In the genomic region with DNA sequence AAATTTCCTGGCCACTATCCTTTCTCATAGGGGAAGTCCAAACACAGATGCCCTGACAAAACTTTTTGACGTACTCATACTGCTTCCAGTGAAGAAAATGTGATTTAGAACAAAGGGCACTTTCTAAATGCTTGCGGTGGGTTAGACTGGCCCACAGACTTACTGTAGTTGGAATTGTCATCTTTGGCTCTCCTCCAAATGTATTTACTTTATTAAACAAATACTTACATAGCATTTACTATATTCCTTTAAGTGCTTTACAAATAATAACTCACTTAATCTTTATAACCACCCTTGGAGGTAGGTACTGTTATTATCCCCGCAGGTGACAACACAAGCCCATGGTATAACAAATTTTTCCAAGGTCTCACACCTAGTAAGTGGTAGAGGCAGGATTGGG, we compare ENCODE assay signal across 23 cellular contexts. TPM values are rescaled to one million over a fixed set of nuclear protein-coding genes. Genes with fewer than 3 reads are reported as not detected.
DNase-seq lines count a peak whose midpoint lies in the region; ATAC-seq and TF ChIP-seq lines count a peak whose summit lies in the region.
"Had no signal": no experiment of that assay in that cellular context is flagged by ENCODE, and none has a peak within 500 bp of the region (broad histone marks: within the 10 kb centered on the region; RNA-seq: fewer than 3 reads in every experiment).

No MANE protein-coding gene starts in this region.

- peaks cover 17% of the 10 kb centered on the region for H3K36me3 Mint-ChIP-seq in T-helper 2 cell treated with Interferon-gamma antibody and Interleukin-4, amounts not matched to agents 5 μg/mL and 100 μg/mL, for 36 hours (ENCODE audit: low read depth)
- peaks cover 31% of the 10 kb centered on the region for H3K36me3 Mint-ChIP-seq in GM23338 (ENCODE audit: low read depth)
- peaks cover 31% of the 10 kb centered on the region for H3K36me3 Mint-ChIP-seq in activated T-helper 2 cell treated with anti-CD3 and anti-CD28 coated beads, Interferon-gamma antibody, Interleukin-2, Interleukin-4, amounts not matched to agents 10 μg/mL and 5 μg/mL and 100 μg/mL, durations not matched to agents 14 hours and 24 hours and 36 hours (ENCODE audit: low read depth)
- peaks cover 0 to 14% (median 8%) of the 10 kb centered on the region in 5 donors for H3K36me3 Mint-ChIP-seq in naive thymus-derived CD4-positive, alpha-beta T cell

- H3K4me1 Mint-ChIP-seq in T-helper 2 cell treated with Interferon-gamma antibody and Interleukin-4, amounts not matched to agents 5 μg/mL and 100 μg/mL, for 36 hours (ENCODE audit: low read depth), result peaks cover 33% of the 10 kb centered on the region
- H3K4me1 Mint-ChIP-seq in GM23338, result peaks cover 33% of the 10 kb centered on the region
- H3K4me1 Mint-ChIP-seq in activated T-helper 2 cell treated with anti-CD3 and anti-CD28 coated beads, Interferon-gamma antibody, Interleukin-2, Interleukin-4, amounts not matched to agents 10 μg/mL and 5 μg/mL and 100 μg/mL, durations not matched to agents 14 hours and 24 hours and 36 hours (ENCODE audit: low read depth), result peaks cover 32% of the 10 kb centered on the region
- H3K4me1 Mint-ChIP-seq in naive thymus-derived CD4-positive, alpha-beta T cell, result peaks cover 13 to 44% (median 34%) of the 10 kb centered on the region in 7 donors

- POLR2A ChIA-PET in naive thymus-derived CD4-positive, alpha-beta T cell (lab: Charles Lee), result no interaction called here

- H3K27ac Mint-ChIP-seq in T-helper 2 cell treated with Interferon-gamma antibody and Interleukin-4, amounts not matched to agents 5 μg/mL and 100 μg/mL, for 36 hours, result no peak overlapping the region
- no peak overlapping the region for H3K27ac Mint-ChIP-seq in GM23338
- no peak overlapping the region for H3K27ac Mint-ChIP-seq in activated T-helper 2 cell treated with anti-CD3 and anti-CD28 coated beads, Interferon-gamma antibody, Interleukin-2, Interleukin-4, amounts not matched to agents 10 μg/mL and 5 μg/mL and 100 μg/mL, durations not matched to agents 14 hours and 24 hours and 36 hours
- no peak overlapping the region for H3K27ac Mint-ChIP-seq in naive thymus-derived CD4-positive, alpha-beta T cell
- H3K27ac Mint-ChIP-seq: activated naive CD8-positive, alpha-beta T cell treated with anti-CD3 and anti-CD28 coated beads, Interleukin-2, amount 10 ng/mL, durations not matched to agents 7 days and 5 days had no signal

- H3K4me2 ChIP-seq in GM23338, result no peak overlapping the region
- H3K4me2 ChIP-seq: A549 had no signal

- DNase-seq in T-helper 2 cell treated with Interferon-gamma antibody and Interleukin-4, amounts not matched to agents 5 μg/mL and 100 μg/mL, for 36 hours (ENCODE audit: low spot score), result no peak
- DNase-seq in T-helper 2 cell (no peak), GM23338 (ENCODE audit: low spot score) (no peak), inferior parietal cortex (ENCODE audit: extremely low spot score) (no peak), DMS 273 treated with DMSO at 0.1 percent for 48 hours (lab: John Stamatoyannopoulos, UW) (no peak)
- no peak for DNase-seq in activated T-helper 2 cell treated with anti-CD3 and anti-CD28 coated beads, Interferon-gamma antibody, Interleukin-2, Interleukin-4, amounts not matched to agents 10 μg/mL and 5 μg/mL and 100 μg/mL, durations not matched to agents 14 hours and 24 hours and 36 hours (ENCODE audit: low spot score)
- no peak for DNase-seq in naive thymus-derived CD4-positive, alpha-beta T cell
- DNase-seq: activated naive CD8-positive, alpha-beta T cell treated with anti-CD3 and anti-CD28 coated beads, Interleukin-2, amount 10 ng/mL, durations not matched to agents 7 days and 5 days; brain microvascular endothelial cell; C1 segment of cervical spinal cord; dermis blood vessel endothelial cell; DND-41; mucosa of descending colon; NCI-H524; OCI-M1; sigmoid colon; stomach; T-helper 9 cell; upper lobe of right lung had no signal

- peaks cover 5% of the 10 kb centered on the region for H3K36me3 ChIP-seq in GM23338 (ENCODE audit: insufficient read depth)
- H3K36me3 ChIP-seq in naive thymus-derived CD4-positive, alpha-beta T cell (ENCODE audit: control insufficient read depth in 2 of 3, insufficient read depth in 3 of 3, low read length in 3 of 3), result peaks cover 0 to 6% (median 0%) of the 10 kb centered on the region in 3 experiments

- peak overlapping the region; percentile 42 for H3K4me3 Mint-ChIP-seq in T-helper 2 cell treated with Interferon-gamma antibody and Interleukin-4, amounts not matched to agents 5 μg/mL and 100 μg/mL, for 36 hours
- H3K4me3 Mint-ChIP-seq in GM23338, result peak overlapping the region; percentile 56; the same call in 1 of the 3 replicates
- peak overlapping the region; percentile 67 for H3K4me3 Mint-ChIP-seq in activated T-helper 2 cell treated with anti-CD3 and anti-CD28 coated beads, Interferon-gamma antibody, Interleukin-2, Interleukin-4, amounts not matched to agents 10 μg/mL and 5 μg/mL and 100 μg/mL, durations not matched to agents 14 hours and 24 hours and 36 hours (ENCODE audit: low read depth)
- H3K4me3 Mint-ChIP-seq in naive thymus-derived CD4-positive, alpha-beta T cell, result peak overlapping the region in 7 of 10 donors; percentile 21 to 98 (median 67)

- peaks cover 65% of the 10 kb centered on the region for H3K79me2 ChIP-seq in GM23338 (replicated peaks; ENCODE audit: insufficient read depth)

- CTCF ChIA-PET in naive thymus-derived CD4-positive, alpha-beta T cell (lab: Charles Lee), result no interaction called here

- no peaks in the 10 kb centered on the region for H3F3A ChIP-seq in GM23338 (replicated peaks; ENCODE audit: low read depth)

- no peaks in the 10 kb centered on the region for H3K9me2 ChIP-seq in GM23338 (ENCODE audit: insufficient read depth)

- no peaks in the 10 kb centered on the region for H3K27me3 ChIP-seq in GM23338 (ENCODE audit: insufficient read depth)
- no peaks in the 10 kb centered on the region for H3K27me3 ChIP-seq in naive thymus-derived CD4-positive, alpha-beta T cell (ENCODE audit: control insufficient read depth in 2 of 2, insufficient read depth in 2 of 2, low read length in 2 of 2)
- H3K27me3 ChIP-seq: brain microvascular endothelial cell, sigmoid colon, SJSA1, stomach, upper lobe of right lung had no signal

- H2AFZ ChIP-seq in GM23338, result no peak overlapping the region

- no peak overlapping the region for H3K27ac ChIP-seq in GM23338 (ENCODE audit: low read depth)
- H3K27ac ChIP-seq in naive thymus-derived CD4-positive, alpha-beta T cell (ENCODE audit: low read depth, low read length), result no peak overlapping the region
- H3K27ac ChIP-seq: A549, brain microvascular endothelial cell, sigmoid colon, SJSA1, stomach, upper lobe of right lung had no signal

- no peaks in the 10 kb centered on the region for H3K9me3 ChIP-seq in naive thymus-derived CD4-positive, alpha-beta T cell (ENCODE audit: control insufficient read depth in 2 of 3, low read length in 3 of 3)
- H3K9me3 ChIP-seq: A549, mucosa of descending colon, sigmoid colon, SJSA1, stomach, upper lobe of right lung had no signal

- intact Hi-C loops in activated T-helper 2 cell treated with anti-CD3 and anti-CD28 coated beads, Interferon-gamma antibody, Interleukin-2, Interleukin-4, amounts not matched to agents 10 μg/mL and 5 μg/mL and 100 μg/mL, durations not matched to agents 14 hours and 24 hours and 36 hours (cut with micrococcal nuclease), result loop anchor here (5.0 to 10.0 kb wide), 2 partner anchors 44 to 219 kb away; partner anchors contain the start of genes AVPI1 and PGAM1
- intact Hi-C loops in naive thymus-derived CD4-positive, alpha-beta T cell (cut with micrococcal nuclease), result loop anchor here in 1 of 2 donors (5.0 kb wide), 1 partner anchor 311 kb away; the partner anchor contains the start of gene FRAT2

- no peak for TF ChIP-seq CTCF in GM23338 (conservative IDR thresholded peaks at IDR 0.05; ENCODE audit: low read depth in 2 of 2)

- peaks cover 27% of the 10 kb centered on the region for H4K20me1 ChIP-seq in GM23338 (replicated peaks; ENCODE audit: insufficient read depth)

- no peaks in the 10 kb centered on the region for H3K9me3 Mint-ChIP-seq in T-helper 2 cell treated with Interferon-gamma antibody and Interleukin-4, amounts not matched to agents 5 μg/mL and 100 μg/mL, for 36 hours
- peaks cover 2% of the 10 kb centered on the region; the same call in 2 of the 3 replicates for H3K9me3 Mint-ChIP-seq in GM23338
- H3K9me3 Mint-ChIP-seq in activated T-helper 2 cell treated with anti-CD3 and anti-CD28 coated beads, Interferon-gamma antibody, Interleukin-2, Interleukin-4, amounts not matched to agents 10 μg/mL and 5 μg/mL and 100 μg/mL, durations not matched to agents 14 hours and 24 hours and 36 hours, result no peaks in the 10 kb centered on the region
- H3K9me3 Mint-ChIP-seq in naive thymus-derived CD4-positive, alpha-beta T cell, result no peaks in the 10 kb centered on the region
- H3K9me3 Mint-ChIP-seq: activated naive CD8-positive, alpha-beta T cell treated with anti-CD3 and anti-CD28 coated beads, Interleukin-2, amount 10 ng/mL, durations not matched to agents 7 days and 5 days had no signal

- H3K4me1 ChIP-seq in GM23338 (ENCODE audit: insufficient read depth), result peaks cover 19% of the 10 kb centered on the region; the same call in 1 of the 2 replicates
- H3K4me1 ChIP-seq in naive thymus-derived CD4-positive, alpha-beta T cell (ENCODE audit: control insufficient read depth in 2 of 2, insufficient read depth in 2 of 2, low read length in 2 of 2), result peaks cover 9 to 19% of the 10 kb centered on the region in 2 donors

- ATAC-seq in GM23338, result no peak
- no peak for ATAC-seq in naive thymus-derived CD4-positive, alpha-beta T cell
- ATAC-seq in HG03439 (IDR thresholded peaks at IDR 0.05; ENCODE audit: unreplicated experiment), result no peak
- ATAC-seq: A549, left lobe of liver, mucosa of descending colon, upper lobe of right lung had no signal

- no peak overlapping the region for H3K4me3 ChIP-seq in GM23338
- H3K4me3 ChIP-seq in naive thymus-derived CD4-positive, alpha-beta T cell (ENCODE audit: low read length), result no peak overlapping the region
- H3K4me3 ChIP-seq: A549, mucosa of descending colon, sigmoid colon, SJSA1, stomach, upper lobe of right lung had no signal

- no peaks in the 10 kb centered on the region for H3K27me3 Mint-ChIP-seq in T-helper 2 cell treated with Interferon-gamma antibody and Interleukin-4, amounts not matched to agents 5 μg/mL and 100 μg/mL, for 36 hours (ENCODE audit: low read depth)
- H3K27me3 Mint-ChIP-seq in GM23338 (ENCODE audit: insufficient read depth, low read depth, poor library complexity), result peaks cover 11% of the 10 kb centered on the region
- no peaks in the 10 kb centered on the region for H3K27me3 Mint-ChIP-seq in activated T-helper 2 cell treated with anti-CD3 and anti-CD28 coated beads, Interferon-gamma antibody, Interleukin-2, Interleukin-4, amounts not matched to agents 10 μg/mL and 5 μg/mL and 100 μg/mL, durations not matched to agents 14 hours and 24 hours and 36 hours (ENCODE audit: low read depth)
- no peaks in the 10 kb centered on the region for H3K27me3 Mint-ChIP-seq in naive thymus-derived CD4-positive, alpha-beta T cell

RNA-seq across cellular contexts. Expression of gene PI4K2A, which starts 3.1 kb away (rescaled TPM):
- total RNA-seq in GM23338 (2014; rRNA removed; shearing (Covaris generic)), result 23.3 and 29.2 TPM in 2 replicates
- polyA plus RNA-seq in GM23338 (2016; fragmentation: Nextera tagmentation; extraction: Ambion mirVana), result 8.1 and 8.6 TPM in 2 replicates
- 15.8 and 17.4 TPM in 2 replicates for total RNA-seq in activated T-helper 2 cell treated with anti-CD3 and anti-CD28 coated beads, Interferon-gamma antibody, Interleukin-2, Interleukin-4, amounts not matched to agents 10 μg/mL and 5 μg/mL and 100 μg/mL, durations not matched to agents 14 hours and 24 hours and 36 hours
- total RNA-seq in naive thymus-derived CD4-positive, alpha-beta T cell, result 10 to 100 TPM in 4 of 5 experiments, 1 to 10 TPM in 1; 9.0 to 33.8 (median 11.0) TPM
- polyA plus RNA-seq in naive thymus-derived CD4-positive, alpha-beta T cell, result 1 to 10 TPM; 5.5 to 8.7 TPM

RNA-seq across cellular contexts. Expression of gene MORN4, which starts 10.3 kb away (rescaled TPM):
- total RNA-seq in GM23338 (2014; rRNA removed; shearing (Covaris generic)), result 9.0 and 17.6 TPM in 2 replicates
- 49.5 and 50.0 TPM in 2 replicates for polyA plus RNA-seq in GM23338 (2016; fragmentation: Nextera tagmentation; extraction: Ambion mirVana)
- 1.8 and 2.9 TPM in 2 replicates for total RNA-seq in activated T-helper 2 cell treated with anti-CD3 and anti-CD28 coated beads, Interferon-gamma antibody, Interleukin-2, Interleukin-4, amounts not matched to agents 10 μg/mL and 5 μg/mL and 100 μg/mL, durations not matched to agents 14 hours and 24 hours and 36 hours
- total RNA-seq in naive thymus-derived CD4-positive, alpha-beta T cell, result 1 to 10 TPM in 4 of 5 experiments, under 1 TPM in 1; 0.78 to 4.1 (median 1.5) TPM
- 1 to 10 TPM; 1.3 to 5.9 TPM for polyA plus RNA-seq in naive thymus-derived CD4-positive, alpha-beta T cell

RNA-seq across cellular contexts. Expression of gene AVPI1, which starts 43.5 kb away (rescaled TPM):
- 7.4 and 8.2 TPM in 2 replicates for total RNA-seq in GM23338 (2014; rRNA removed; shearing (Covaris generic))
- polyA plus RNA-seq in GM23338 (2016; fragmentation: Nextera tagmentation; extraction: Ambion mirVana), result 7.6 and 8.9 TPM in 2 replicates
- total RNA-seq in activated T-helper 2 cell treated with anti-CD3 and anti-CD28 coated beads, Interferon-gamma antibody, Interleukin-2, Interleukin-4, amounts not matched to agents 10 μg/mL and 5 μg/mL and 100 μg/mL, durations not matched to agents 14 hours and 24 hours and 36 hours, result 2.3 and 2.4 TPM in 2 replicates
- 10 to 100 TPM in 1 of 5 experiments, 1 to 10 TPM in 3, under 1 TPM in 1; 0.65 to 10.6 (median 2.5) TPM for total RNA-seq in naive thymus-derived CD4-positive, alpha-beta T cell
- 1 to 10 TPM; 1.4 to 1.9 TPM for polyA plus RNA-seq in naive thymus-derived CD4-positive, alpha-beta T cell

RNA-seq across cellular contexts. Expression of gene C10orf62, which starts 54.1 kb away (rescaled TPM):
- not detected in 2 replicates for total RNA-seq in GM23338 (2014; rRNA removed; shearing (Covaris generic))
- not detected in 2 replicates for polyA plus RNA-seq in GM23338 (2016; fragmentation: Nextera tagmentation; extraction: Ambion mirVana)
- total RNA-seq in activated T-helper 2 cell treated with anti-CD3 and anti-CD28 coated beads, Interferon-gamma antibody, Interleukin-2, Interleukin-4, amounts not matched to agents 10 μg/mL and 5 μg/mL and 100 μg/mL, durations not matched to agents 14 hours and 24 hours and 36 hours, result not detected in 2 replicates
- total RNA-seq in naive thymus-derived CD4-positive, alpha-beta T cell, result not detected
- not detected for polyA plus RNA-seq in naive thymus-derived CD4-positive, alpha-beta T cell
- total RNA-seq: activated naive CD8-positive, alpha-beta T cell treated with anti-CD3 and anti-CD28 coated beads, Interleukin-2, amount 10 ng/mL, durations not matched to agents 7 days and 5 days; mucosa of descending colon; sigmoid colon; SJSA1; stomach; upper lobe of right lung had no signal
- polyA plus RNA-seq: A549, sigmoid colon, stomach had no signal

RNA-seq across cellular contexts. Expression of gene HOGA1, which starts 59.4 kb away (rescaled TPM):
- total RNA-seq in GM23338 (2014; rRNA removed; shearing (Covaris generic)), result not detected in 2 replicates
- polyA plus RNA-seq in GM23338 (2016; fragmentation: Nextera tagmentation; extraction: Ambion mirVana), result 0.15 TPM in 1 of 2 replicates, not detected in the other
- total RNA-seq in activated T-helper 2 cell treated with anti-CD3 and anti-CD28 coated beads, Interferon-gamma antibody, Interleukin-2, Interleukin-4, amounts not matched to agents 10 μg/mL and 5 μg/mL and 100 μg/mL, durations not matched to agents 14 hours and 24 hours and 36 hours, result not detected in 2 replicates
- total RNA-seq in naive thymus-derived CD4-positive, alpha-beta T cell, result not detected
- polyA plus RNA-seq in naive thymus-derived CD4-positive, alpha-beta T cell, result not detected
- total RNA-seq: activated naive CD8-positive, alpha-beta T cell treated with anti-CD3 and anti-CD28 coated beads, Interleukin-2, amount 10 ng/mL, durations not matched to agents 7 days and 5 days; stomach had no signal
